ENCODE assay signal across 15 cellular contexts in genomic region chr9:35760651-35761050, GRCh38. TPM values are rescaled to one million over a fixed set of nuclear protein-coding genes. Genes with fewer than 3 reads are reported as not detected.
DNase-seq lines count a peak whose midpoint lies in the region; ATAC-seq, FAIRE-seq and TF ChIP-seq lines count a peak whose summit lies in the region.
"Had no signal": no experiment of that assay in that cellular context is flagged by ENCODE, and none has a peak within 500 bp of the region (broad histone marks: within the 10 kb centered on the region; RNA-seq: fewer than 3 reads in every experiment).

No MANE protein-coding gene starts in this region.

- intact Hi-C loops in GM12878 (cut with micrococcal nuclease; ENCODE audit: unreplicated experiment) = no loop called here

- TF ChIP-seq CTCF in Loucy (conservative IDR thresholded peaks at IDR 0.05; ENCODE audit: low read length) (no peak), GM12878 (IDR thresholded peaks at IDR 0.05 in 2 of 3, conservative IDR thresholded peaks at IDR 0.05 in 1 of 3; ENCODE audit: control insufficient read depth in 2 of 3, extremely low read depth in 1 of 3, insufficient read depth in 1 of 3, low read depth in 3 of 3, low read length in 3 of 3) (no peak), omental fat pad (IDR thresholded peaks at IDR 0.05) (no peak)

- H3K36me3 ChIP-seq in BLaER1 (no peaks in the 10 kb centered on the region), Loucy (ENCODE audit: insufficient read depth, low read length) (no peaks in the 10 kb centered on the region), GM12878 (ENCODE audit: control insufficient read depth in 2 of 2, insufficient read depth in 2 of 2, low read length in 1 of 2) (no peaks in the 10 kb centered on the region), mesodermal cell (ENCODE audit: control insufficient read depth, insufficient read depth, low read length) (no peaks in the 10 kb centered on the region)
- H3K36me3 ChIP-seq: SJSA1 had no signal

- no peak for ATAC-seq in GM12878
- ATAC-seq in omental fat pad (ENCODE audit: low FRiP score) = no peak

- H3K9ac ChIP-seq in BLaER1 = no peak overlapping the region
- H3K9ac ChIP-seq in Loucy (ENCODE audit: low read depth, low read length, poor library complexity, severe bottlenecking) = no peak overlapping the region
- no peak overlapping the region for H3K9ac ChIP-seq in GM12878 (ENCODE audit: control insufficient read depth, insufficient read depth, low read length)

- H3K9me2 ChIP-seq in Loucy (replicated peaks; ENCODE audit: low read depth, low read length) = no peaks in the 10 kb centered on the region

- DNase-seq in GM12878 (ENCODE audit: low read depth, low spot score) = no peak
- no peak for DNase-seq in omental fat pad (ENCODE audit: low spot score)
- no peak for DNase-seq in activated CD4-positive, CD25-positive, alpha-beta regulatory T cell (lab: John Stamatoyannopoulos, UW)
- DNase-seq in OCI-M2 (lab: John Stamatoyannopoulos, UW; ENCODE audit: unreplicated experiment) = no peak
- no peak for DNase-seq in SIG-M5 treated with dmso at 0.1 percent for 504 hours (lab: John Stamatoyannopoulos, UW; ENCODE audit: unreplicated experiment)
- DNase-seq: C1 segment of cervical spinal cord, KG1, midbrain, NCI-H446 had no signal

- RAD21 ChIA-PET in GM12878 (lab: Charles Lee; ENCODE audit: unreplicated experiment) = interaction anchor here (0.7 to 2.2 kb wide), 4 partner anchors 32 to 124 kb away, joined by 3 to 6 read pairs (median 3); no protein-coding TSS in a partner anchor

- FAIRE-seq in GM12878 (lab: Jason Lieb, UNC) = no peak
- FAIRE-seq: H1 had no signal

- in situ Hi-C loops in GM12878 (cut with MboI) = no loop called here

- TF ChIP-seq POLR2A in GM12878 (IDR thresholded peaks at IDR 0.05; ENCODE audit: low read depth, low read length) = no peak

- TSS peak; percentile 1 for BruUV-seq in GM12878 (replicated peaks; lab: Mats Ljungman, UMichigan)

- H4K20me1 ChIP-seq in BLaER1 (no peaks in the 10 kb centered on the region), Loucy (ENCODE audit: insufficient read depth, low read length, poor library complexity, severe bottlenecking) (peaks cover 16% of the 10 kb centered on the region), GM12878 (ENCODE audit: control insufficient read depth, insufficient read depth) (no peaks in the 10 kb centered on the region)

- CTCF ChIA-PET in GM12878 (lab: Yijun Ruan, JAX) = interaction anchor here (0.7 to 1.9 kb wide), 5 partner anchors 9 to 66 kb away, joined by 3 to 5 read pairs (median 4); no protein-coding TSS in a partner anchor

- POLR2A ChIA-PET in GM12878 (lab: Charles Lee) = interaction anchor here (1.0 to 1.3 kb wide), 5 partner anchors 10 to 113 kb away, joined by 3 to 4 read pairs (median 3); no protein-coding TSS in a partner anchor

- H2AFZ ChIP-seq in Loucy (ENCODE audit: low read length) = no peak overlapping the region
- no peak overlapping the region for H2AFZ ChIP-seq in GM12878 (ENCODE audit: control insufficient read depth, low read depth, low read length)

- SMC1A ChIA-PET in GM12878 (lab: Charles Lee; ENCODE audit: uncharacterized antibody, unreplicated experiment) = interaction anchor here (0.9 to 3.2 kb wide), 8 partner anchors 13 to 66 kb away, joined by 3 to 19 read pairs (median 4); no protein-coding TSS in a partner anchor

- H3K27me3 ChIP-seq in BLaER1 (no peaks in the 10 kb centered on the region), Loucy (ENCODE audit: insufficient read depth, low read length, poor library complexity, severe bottlenecking) (no peaks in the 10 kb centered on the region), GM12878 (replicated peaks in 1 of 2; ENCODE audit: control insufficient read depth in 2 of 2, insufficient read depth in 2 of 2, low read length in 1 of 2) (no peaks in the 10 kb centered on the region)
- H3K27me3 ChIP-seq: SJSA1 had no signal

- H3F3A ChIP-seq in Loucy (ENCODE audit: low read depth) = no peaks in the 10 kb centered on the region

- no peak overlapping the region for H3K4me3 ChIP-seq in BLaER1
- H3K4me3 ChIP-seq in Loucy (ENCODE audit: low read length, poor library complexity, severe bottlenecking) = no peak overlapping the region
- H3K4me3 ChIP-seq in GM12878 = no peak overlapping the region
- no peak overlapping the region for H3K4me3 ChIP-seq in mesodermal cell (ENCODE audit: extremely low read depth, insufficient read depth, low read length, poor library complexity, severe bottlenecking)
- H3K4me3 ChIP-seq: SJSA1 had no signal

- 97% methylated on average over 2 of the region's 2 CpGs for WGBS in GM12878 (ENCODE audit: insufficient coverage, insufficient replicate concordance, low lambda C conversion rate, missing lambda C conversion rate)
- WGBS in mesodermal cell (ENCODE audit: insufficient coverage in 2 of 2), 2 experiments = 94 to 100% methylated on average over 1 to 2 of the region's 2 CpGs

- peaks cover 66% of the 10 kb centered on the region for H3K79me2 ChIP-seq in Loucy (ENCODE audit: insufficient read depth, low read length)
- peaks cover 35% of the 10 kb centered on the region for H3K79me2 ChIP-seq in GM12878 (ENCODE audit: control insufficient read depth, insufficient read depth, low read length)

- H3K4me2 ChIP-seq in BLaER1 (peak overlapping the region; percentile 68), Loucy (ENCODE audit: low read depth, low read length, poor library complexity, severe bottlenecking) (peak overlapping the region; percentile 22), GM12878 (ENCODE audit: control insufficient read depth, insufficient read depth) (peak overlapping the region; percentile 41; the same call in 1 of the 2 replicates)

- no peak for TF ChIP-seq RAD21 in GM12878 (IDR thresholded peaks at IDR 0.05; ENCODE audit: insufficient read depth, low read depth, low read length)

- peaks cover 64% of the 10 kb centered on the region for H3K4me1 ChIP-seq in BLaER1
- H3K4me1 ChIP-seq in Loucy (ENCODE audit: insufficient read depth, low read length, poor library complexity, severe bottlenecking) = peaks cover 44% of the 10 kb centered on the region
- peaks cover 22% of the 10 kb centered on the region for H3K4me1 ChIP-seq in GM12878 (ENCODE audit: control insufficient read depth, insufficient read depth, low read length)
- H3K4me1 ChIP-seq in mesodermal cell (ENCODE audit: control insufficient read depth, insufficient read depth, low read length, poor library complexity, severe bottlenecking) = peaks cover 11% of the 10 kb centered on the region
- H3K4me1 ChIP-seq: SJSA1 had no signal

- H3K9me3 ChIP-seq in BLaER1 (peaks cover 3% of the 10 kb centered on the region; the same call in 1 of the 2 replicates), Loucy (ENCODE audit: insufficient read depth, low read depth, low read length) (no peaks in the 10 kb centered on the region), GM12878 (replicated peaks; ENCODE audit: control insufficient read depth, insufficient read depth, low read length) (no peaks in the 10 kb centered on the region), mesodermal cell (ENCODE audit: control insufficient read depth, low read length) (no peaks in the 10 kb centered on the region)
- H3K9me3 ChIP-seq: SJSA1 had no signal

- no peak for TF ChIP-seq EP300 in GM12878 (IDR thresholded peaks at IDR 0.05; ENCODE audit: borderline replicate concordance in 1 of 2, control insufficient read depth in 1 of 2, low read depth in 2 of 2, low read length in 2 of 2)

- no peak overlapping the region for H3K27ac ChIP-seq in BLaER1
- no peak overlapping the region for H3K27ac ChIP-seq in GM12878 (ENCODE audit: control insufficient read depth, insufficient read depth)
- peak overlapping the region; percentile 36 for H3K27ac ChIP-seq in mesodermal cell (ENCODE audit: low read depth, low read length, severe bottlenecking)
- H3K27ac ChIP-seq: SJSA1 had no signal

RNA-seq across cellular contexts. Expression of gene MSMP, which starts 6.6 kb away (rescaled TPM):
- not detected in 2 replicates for total RNA-seq in GM12878 (2013; cell fraction: nucleolus; rRNA removed)
- total RNA-seq in GM12878 (2014; rRNA removed) (not detected in 2 replicates), GM12878 (2014; rRNA removed; fragmentation: Illumina TruSeq; extraction: Trizol) (not detected in 2 replicates), GM12878 (2021) (1.1 and 2.4 TPM in 2 replicates), omental fat pad (not detected)
- not detected for polyA plus RNA-seq in GM12878 (2011; ENCODE audit: low read depth)
- polyA plus RNA-seq in GM12878 (2011; rRNA removed) (not detected in 2 replicates), GM12878 (2014; fragmentation: Illumina TruSeq; extraction: Trizol) (0.47 TPM in 1 of 2 replicates, not detected in the other), GM12878 (2014; fragmentation: Nextera tagmentation; extraction: Ambion mirVana) (under 1 TPM; 0.33 to 0.90 TPM), GM12878 (2014; rRNA removed) (not detected in 2 replicates), GM12878 (2016; fragmentation: Nextera tagmentation; extraction: Ambion mirVana) (1 to 10 TPM in 1 of 2 experiments, under 1 TPM in 1; 0.82 to 1.5 TPM)
- polyA plus RNA-seq in GM12878 (2011; cell fraction: cytosol; rRNA removed) = 0.51 TPM in 1 of 2 replicates, not detected in the other
- polyA plus RNA-seq in GM12878 (2011; cell fraction: nucleus; rRNA removed) = 0.43 TPM in 1 of 2 replicates, not detected in the other
- polyA plus RNA-seq in GM12878 (2012) = not detected in 2 replicates
- 0.77 TPM in 1 of 2 replicates, not detected in the other for polyA minus RNA-seq in GM12878 (2011; rRNA and poly(A)+ RNA removed)
- polyA minus RNA-seq in GM12878 (2011; cell fraction: cytosol; rRNA and poly(A)+ RNA removed) = not detected in 2 replicates
- not detected in 2 replicates for polyA minus RNA-seq in GM12878 (2011; cell fraction: nucleus; rRNA and poly(A)+ RNA removed)
- 1.4 TPM for polyA plus RNA-seq in mesodermal cell (2013, experiment 1 of 2)
- not detected for polyA plus RNA-seq in mesodermal cell (2013, experiment 2 of 2)
- total RNA-seq: H1, SJSA1, skeletal muscle tissue had no signal

RNA-seq across cellular contexts. Expression of gene RGP1, which starts 11.6 kb away (rescaled TPM):
- 27.0 and 30.8 TPM in 2 replicates for total RNA-seq in GM12878 (2013; cell fraction: nucleolus; rRNA removed)
- total RNA-seq in GM12878 (2014; rRNA removed) (7.6 and 8.3 TPM in 2 replicates), GM12878 (2014; rRNA removed; fragmentation: Illumina TruSeq; extraction: Trizol) (7.1 and 7.3 TPM in 2 replicates), GM12878 (2021) (13.7 and 14.9 TPM in 2 replicates), omental fat pad (10 to 100 TPM; 12.7 to 19.2 (median 17.5) TPM)
- 4.9 TPM for polyA plus RNA-seq in GM12878 (2011; ENCODE audit: low read depth)
- polyA plus RNA-seq in GM12878 (2011; rRNA removed) (11.5 and 13.7 TPM in 2 replicates), GM12878 (2014; fragmentation: Illumina TruSeq; extraction: Trizol) (8.0 and 8.8 TPM in 2 replicates), GM12878 (2014; fragmentation: Nextera tagmentation; extraction: Ambion mirVana) (under 1 TPM; 0.44 to 0.89 TPM), GM12878 (2014; rRNA removed) (8.2 and 8.4 TPM in 2 replicates), GM12878 (2016; fragmentation: Nextera tagmentation; extraction: Ambion mirVana) (1 to 10 TPM; 3.4 to 3.6 TPM)
- 10.3 and 11.3 TPM in 2 replicates for polyA plus RNA-seq in GM12878 (2011; cell fraction: cytosol; rRNA removed)
- polyA plus RNA-seq in GM12878 (2011; cell fraction: nucleus; rRNA removed) = 27.3 and 28.4 TPM in 2 replicates
- 7.4 and 7.7 TPM in 2 replicates for polyA plus RNA-seq in GM12878 (2012)
- 16.1 and 21.4 TPM in 2 replicates for polyA minus RNA-seq in GM12878 (2011; rRNA and poly(A)+ RNA removed)
- 5.6 and 6.5 TPM in 2 replicates for polyA minus RNA-seq in GM12878 (2011; cell fraction: cytosol; rRNA and poly(A)+ RNA removed)
- 14.9 and 22.0 TPM in 2 replicates for polyA minus RNA-seq in GM12878 (2011; cell fraction: nucleus; rRNA and poly(A)+ RNA removed)
- polyA plus RNA-seq in mesodermal cell (2013, experiment 1 of 2) = 19.8 TPM
- 18.2 TPM for polyA plus RNA-seq in mesodermal cell (2013, experiment 2 of 2)

RNA-seq across cellular contexts. Expression of gene GBA2, which starts 11.6 kb away (rescaled TPM):
- 106 and 126 TPM in 2 replicates for total RNA-seq in GM12878 (2013; cell fraction: nucleolus; rRNA removed)
- total RNA-seq in GM12878 (2014; rRNA removed) (24.2 and 25.3 TPM in 2 replicates), GM12878 (2014; rRNA removed; fragmentation: Illumina TruSeq; extraction: Trizol) (18.6 and 23.4 TPM in 2 replicates), GM12878 (2021) (35.8 and 40.8 TPM in 2 replicates), omental fat pad (10 to 100 TPM; 33.7 to 94.7 (median 57.9) TPM)
- polyA plus RNA-seq in GM12878 (2011; ENCODE audit: low read depth) = 22.2 TPM
- polyA plus RNA-seq in GM12878 (2011; rRNA removed) (35.1 and 44.0 TPM in 2 replicates), GM12878 (2014; fragmentation: Illumina TruSeq; extraction: Trizol) (33.0 and 36.1 TPM in 2 replicates), GM12878 (2014; fragmentation: Nextera tagmentation; extraction: Ambion mirVana) (10 to 100 TPM; 15.3 TPM), GM12878 (2014; rRNA removed) (45.1 and 48.8 TPM in 2 replicates), GM12878 (2016; fragmentation: Nextera tagmentation; extraction: Ambion mirVana) (10 to 100 TPM; 27.4 to 30.8 TPM)
- polyA plus RNA-seq in GM12878 (2011; cell fraction: cytosol; rRNA removed) = 41.4 and 54.0 TPM in 2 replicates
- 261 and 281 TPM in 2 replicates for polyA plus RNA-seq in GM12878 (2011; cell fraction: nucleus; rRNA removed)
- 29.4 and 33.7 TPM in 2 replicates for polyA plus RNA-seq in GM12878 (2012)
- polyA minus RNA-seq in GM12878 (2011; rRNA and poly(A)+ RNA removed) = 45.0 and 53.6 TPM in 2 replicates
- 10.7 and 13.1 TPM in 2 replicates for polyA minus RNA-seq in GM12878 (2011; cell fraction: cytosol; rRNA and poly(A)+ RNA removed)
- 48.5 and 85.3 TPM in 2 replicates for polyA minus RNA-seq in GM12878 (2011; cell fraction: nucleus; rRNA and poly(A)+ RNA removed)
- 78.5 TPM for polyA plus RNA-seq in mesodermal cell (2013, experiment 1 of 2)
- 58.0 TPM for polyA plus RNA-seq in mesodermal cell (2013, experiment 2 of 2)

RNA-seq across cellular contexts. Expression of gene CREB3, which starts 28.2 kb away (rescaled TPM):
- 16.9 and 18.1 TPM in 2 replicates for total RNA-seq in GM12878 (2013; cell fraction: nucleolus; rRNA removed)
- total RNA-seq in GM12878 (2014; rRNA removed) (21.6 and 23.4 TPM in 2 replicates), GM12878 (2014; rRNA removed; fragmentation: Illumina TruSeq; extraction: Trizol) (18.1 and 18.3 TPM in 2 replicates), GM12878 (2021) (21.4 and 22.9 TPM in 2 replicates), omental fat pad (10 to 100 TPM; 43.2 to 48.3 (median 45.8) TPM)
- 19.5 TPM for polyA plus RNA-seq in GM12878 (2011; ENCODE audit: low read depth)
- polyA plus RNA-seq in GM12878 (2011; rRNA removed) (12.0 and 16.3 TPM in 2 replicates), GM12878 (2014; fragmentation: Illumina TruSeq; extraction: Trizol) (17.8 and 20.1 TPM in 2 replicates), GM12878 (2014; fragmentation: Nextera tagmentation; extraction: Ambion mirVana) (10 to 100 TPM in 1 of 2 experiments, 1 to 10 TPM in 1; 9.8 to 14.1 TPM), GM12878 (2014; rRNA removed) (19.5 and 20.6 TPM in 2 replicates), GM12878 (2016; fragmentation: Nextera tagmentation; extraction: Ambion mirVana) (10 to 100 TPM; 33.2 to 38.9 TPM)
- 22.6 and 25.1 TPM in 2 replicates for polyA plus RNA-seq in GM12878 (2011; cell fraction: cytosol; rRNA removed)
- 15.5 and 19.2 TPM in 2 replicates for polyA plus RNA-seq in GM12878 (2011; cell fraction: nucleus; rRNA removed)
- polyA plus RNA-seq in GM12878 (2012) = 32.3 and 35.4 TPM in 2 replicates
- polyA minus RNA-seq in GM12878 (2011; rRNA and poly(A)+ RNA removed) = 6.6 and 10.3 TPM in 2 replicates
- 4.9 and 5.5 TPM in 2 replicates for polyA minus RNA-seq in GM12878 (2011; cell fraction: cytosol; rRNA and poly(A)+ RNA removed)
- polyA minus RNA-seq in GM12878 (2011; cell fraction: nucleus; rRNA and poly(A)+ RNA removed) = 6.8 and 9.7 TPM in 2 replicates
- polyA plus RNA-seq in mesodermal cell (2013, experiment 1 of 2) = 34.7 TPM
- polyA plus RNA-seq in mesodermal cell (2013, experiment 2 of 2) = 31.3 TPM

RNA-seq across cellular contexts. Expression of gene TLN1, which starts 28.7 kb away (rescaled TPM):
- 153 and 188 TPM in 2 replicates for total RNA-seq in GM12878 (2013; cell fraction: nucleolus; rRNA removed)
- total RNA-seq in GM12878 (2014; rRNA removed) (119 and 143 TPM in 2 replicates), GM12878 (2014; rRNA removed; fragmentation: Illumina TruSeq; extraction: Trizol) (49.5 and 61.0 TPM in 2 replicates), GM12878 (2021) (305 and 308 TPM in 2 replicates), omental fat pad (100 to 1,000 TPM; 301 to 553 (median 412) TPM)
- polyA plus RNA-seq in GM12878 (2011; ENCODE audit: low read depth) = 68.0 TPM
- polyA plus RNA-seq in GM12878 (2011; rRNA removed) (30.2 and 69.8 TPM in 2 replicates), GM12878 (2014; fragmentation: Illumina TruSeq; extraction: Trizol) (57.6 and 73.4 TPM in 2 replicates), GM12878 (2014; fragmentation: Nextera tagmentation; extraction: Ambion mirVana) (10 to 100 TPM; 11.6 to 13.2 TPM), GM12878 (2014; rRNA removed) (70.3 and 109 TPM in 2 replicates), GM12878 (2016; fragmentation: Nextera tagmentation; extraction: Ambion mirVana) (10 to 100 TPM; 92.2 to 96.1 TPM)
- polyA plus RNA-seq in GM12878 (2011; cell fraction: cytosol; rRNA removed) = 79.3 and 90.4 TPM in 2 replicates
- 131 and 170 TPM in 2 replicates for polyA plus RNA-seq in GM12878 (2011; cell fraction: nucleus; rRNA removed)
- 118 and 152 TPM in 2 replicates for polyA plus RNA-seq in GM12878 (2012)
- 205 and 277 TPM in 2 replicates for polyA minus RNA-seq in GM12878 (2011; rRNA and poly(A)+ RNA removed)
- polyA minus RNA-seq in GM12878 (2011; cell fraction: cytosol; rRNA and poly(A)+ RNA removed) = 200 and 250 TPM in 2 replicates
- polyA minus RNA-seq in GM12878 (2011; cell fraction: nucleus; rRNA and poly(A)+ RNA removed) = 49.8 and 109 TPM in 2 replicates
- 146 TPM for polyA plus RNA-seq in mesodermal cell (2013, experiment 1 of 2)
- 113 TPM for polyA plus RNA-seq in mesodermal cell (2013, experiment 2 of 2)
